19 cellular contexts compared by ENCODE assay signal in the genomic region with DNA sequence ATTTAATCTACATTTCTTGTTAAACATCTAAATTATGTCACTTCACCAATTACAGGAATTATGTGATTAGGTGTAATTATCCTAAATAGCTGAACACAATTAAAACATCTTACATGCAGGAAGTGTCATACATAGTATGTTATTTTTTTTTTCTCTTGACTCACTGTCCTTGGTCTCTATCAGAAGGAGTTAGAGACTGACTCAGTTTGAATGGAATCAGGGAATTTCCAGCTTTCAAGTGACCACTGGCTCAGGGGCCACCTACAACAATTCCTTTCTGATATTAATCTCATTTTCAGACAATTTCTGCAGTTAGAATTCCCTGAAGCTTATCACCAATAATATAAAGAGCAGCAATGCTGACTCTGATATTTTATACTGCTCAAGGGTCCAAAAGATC.
DNase-seq lines count a peak whose midpoint lies in the region; ATAC-seq and TF ChIP-seq lines count a peak whose summit lies in the region.
"Had no signal": no experiment of that assay in that cellular context is flagged by ENCODE, and none has a peak within 500 bp of the region (broad histone marks: within the 10 kb centered on the region; RNA-seq: fewer than 3 reads in every experiment).

No MANE protein-coding gene starts in this region.

- TF ChIP-seq CTCF in astrocyte of the spinal cord (IDR thresholded peaks at IDR 0.05; ENCODE audit: low read depth, low read length) (no peak), Calu3 (IDR thresholded peaks at IDR 0.05; ENCODE audit: unreplicated experiment) (no peak)

- intact Hi-C loops in Calu3 (cut with micrococcal nuclease; ENCODE audit: unreplicated experiment), result no loop called here

- no TSS peak for BruUV-seq in Calu3 (replicated peaks; lab: Mats Ljungman, UMichigan)

- in situ Hi-C loops in ACHN (cut with HindIII; ENCODE audit: low pct_ligation_motif_present, low pct_unique_long_range_greater_than_20kb, low sequenced_read_pairs), result no loop called here
- in situ Hi-C loops in astrocyte of the spinal cord (cut with HindIII; ENCODE audit: low sequenced_read_pairs), result no loop called here

- H3K4me1 Mint-ChIP-seq in Calu3 (ENCODE audit: low read depth, unreplicated experiment), result peaks cover 27% of the 10 kb centered on the region
- H3K4me1 Mint-ChIP-seq: activated CD4-positive, alpha-beta memory T cell treated with anti-CD3 and anti-CD28 coated beads, Interleukin-2, amount 10 ng/mL, durations not matched to agents 7 days and 5 days had no signal

- no peak overlapping the region for H3K4me3 ChIP-seq in astrocyte of the spinal cord (ENCODE audit: low read depth, low read length)
- H3K4me3 ChIP-seq: GM23338, lower lobe of right lung, SK-N-MC, thoracic aorta had no signal

- H3K27ac Mint-ChIP-seq in Calu3 (ENCODE audit: unreplicated experiment), result no peak overlapping the region
- H3K27ac Mint-ChIP-seq: activated CD4-positive, alpha-beta memory T cell treated with anti-CD3 and anti-CD28 coated beads, Interleukin-2, amount 10 ng/mL, durations not matched to agents 7 days and 5 days; dendritic cell treated with granulocyte-macrophage colony-stimulating factor and Interleukin-4, amounts not matched to agents 40 ng/mL and 50 ng/mL, for 4 days; GM23338; natural killer cell treated with Interleukin-12 subunit alpha and Interleukin-12 subunit beta and Interleukin-15 and Interleukin-18, amount 100 ng/mL, for 72 hours had no signal

- no peaks in the 10 kb centered on the region for H3K27me3 Mint-ChIP-seq in Calu3 (ENCODE audit: unreplicated experiment)
- H3K27me3 Mint-ChIP-seq: activated CD4-positive, alpha-beta memory T cell treated with anti-CD3 and anti-CD28 coated beads, Interleukin-2, amount 10 ng/mL, durations not matched to agents 7 days and 5 days; dendritic cell treated with granulocyte-macrophage colony-stimulating factor and Interleukin-4, amounts not matched to agents 40 ng/mL and 50 ng/mL, for 4 days; natural killer cell treated with Interleukin-12 subunit alpha and Interleukin-12 subunit beta and Interleukin-15 and Interleukin-18, amount 100 ng/mL, for 72 hours had no signal

- no peak overlapping the region for H3K4me3 Mint-ChIP-seq in Calu3 (ENCODE audit: low read depth, unreplicated experiment)
- H3K4me3 Mint-ChIP-seq: activated CD4-positive, alpha-beta memory T cell treated with anti-CD3 and anti-CD28 coated beads, Interleukin-2, amount 10 ng/mL, durations not matched to agents 7 days and 5 days; dendritic cell treated with granulocyte-macrophage colony-stimulating factor and Interleukin-4, amounts not matched to agents 40 ng/mL and 50 ng/mL, for 4 days; GM23338; natural killer cell treated with Interleukin-12 subunit alpha and Interleukin-12 subunit beta and Interleukin-15 and Interleukin-18, amount 100 ng/mL, for 72 hours had no signal

- no peaks in the 10 kb centered on the region for H3K36me3 Mint-ChIP-seq in Calu3 (ENCODE audit: insufficient read depth, unreplicated experiment)
- H3K36me3 Mint-ChIP-seq: natural killer cell treated with Interleukin-12 subunit alpha and Interleukin-12 subunit beta and Interleukin-15 and Interleukin-18, amount 100 ng/mL, for 72 hours had no signal

- ATAC-seq in GM21825 (IDR thresholded peaks at IDR 0.05; ENCODE audit: unreplicated experiment) (no peak), HG02884 (IDR thresholded peaks at IDR 0.05; ENCODE audit: unreplicated experiment) (no peak)
- ATAC-seq: GM23338; lower lobe of right lung; natural killer cell treated with Interleukin-12 subunit alpha and Interleukin-12 subunit beta and Interleukin-15 and Interleukin-18, amount 100 ng/mL, for 72 hours; right cardiac atrium had no signal

- CTCF ChIA-PET in Calu3 (lab: Charles Lee), result no interaction called here

- DNase-seq in ACHN (peak; percentile 31), HT1080 (ENCODE audit: low read depth) (peak; percentile 47), astrocyte of the spinal cord (ENCODE audit: low read depth, low spot score) (peak; percentile 65), hepatic stellate cell (ENCODE audit: low spot score) (peak; percentile 5), Calu3 (no peak)
- no peak for DNase-seq in stimulated activated CD4-positive, alpha-beta T cell treated with anti-CD3 and anti-CD28 coated beads, Interleukin-1b, Interleukin-23, amount 100 ng/mL, for 48 hours
- DNase-seq: activated CD4-positive, alpha-beta memory T cell treated with anti-CD3 and anti-CD28 coated beads, Interleukin-2, amount 10 ng/mL, durations not matched to agents 7 days and 5 days; lower lobe of right lung; NCI-H1105; right cardiac atrium; stimulated activated CD4-positive, alpha-beta T cell treated with anti-CD3 and anti-CD28 coated beads, Interleukin-2, amount 100 ng/mL, for 48 hours; stimulated activated CD8-positive, alpha-beta memory T cell treated with anti-CD3 and anti-CD28 coated beads, Interleukin-4, amount 100 ng/mL, for 48 hours had no signal

- no peaks in the 10 kb centered on the region for H3K9me3 Mint-ChIP-seq in Calu3 (ENCODE audit: low read depth, unreplicated experiment)
- H3K9me3 Mint-ChIP-seq: dendritic cell treated with granulocyte-macrophage colony-stimulating factor and Interleukin-4, amounts not matched to agents 40 ng/mL and 50 ng/mL, for 4 days had no signal

Comparison
In these comparisons a context has a peak if more than half of its experiments do, and no peak if none do; other contexts are left out.
1. DNase-seq: peak in ACHN (single experiment), HT1080 (single experiment), astrocyte of the spinal cord (single experiment) and hepatic stellate cell (single experiment); none in stimulated activated CD4-positive, alpha-beta T cell treated with anti-CD3 and anti-CD28 coated beads, Interleukin-1b, Interleukin-23, amount 100 ng/mL, for 48 hours (single experiment) and Calu3 (single experiment).